Comparison of ENCODE assay signal across 11 cellular contexts in the genomic region with DNA sequence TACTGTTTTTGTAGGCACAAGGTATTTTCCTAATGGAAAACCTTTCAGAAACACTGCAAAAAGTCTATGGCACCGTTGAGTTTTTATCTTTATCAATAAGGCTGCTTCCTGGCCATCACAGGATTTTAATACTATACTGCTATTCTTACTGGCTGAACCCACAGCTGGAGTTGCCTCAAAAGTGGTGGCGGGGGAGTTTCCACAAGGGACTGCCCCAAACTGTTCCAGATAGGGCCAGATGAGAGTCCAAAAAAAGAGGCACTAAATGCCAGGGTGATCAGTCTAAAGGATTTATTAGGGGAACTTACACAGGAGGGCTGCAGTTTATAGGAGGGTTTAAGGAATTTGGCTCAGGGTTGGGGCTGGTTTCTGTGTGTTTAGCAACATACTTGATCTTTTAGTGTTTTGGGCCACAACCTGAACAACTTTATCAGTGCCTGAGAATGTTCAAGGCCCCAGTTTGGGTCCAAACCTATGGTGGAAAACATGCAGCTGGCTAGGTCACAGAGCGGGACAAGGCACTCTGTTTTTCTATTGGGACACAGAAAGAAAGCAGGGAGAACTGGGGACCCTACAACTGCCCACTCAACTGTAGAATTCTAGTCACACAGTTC. TPM values are rescaled to one million over a fixed set of nuclear protein-coding genes. Genes with fewer than 3 reads are reported as not detected.
DNase-seq lines count a peak whose midpoint lies in the region; ATAC-seq and TF ChIP-seq lines count a peak whose summit lies in the region.
"Had no signal": no experiment of that assay in that cellular context is flagged by ENCODE, and none has a peak within 500 bp of the region (broad histone marks: within the 10 kb centered on the region; RNA-seq: fewer than 3 reads in every experiment).

No MANE protein-coding gene starts in this region.

- H3K9me3 Mint-ChIP-seq in activated naive CD4-positive, alpha-beta T cell treated with anti-CD3 and anti-CD28 coated beads for 36 hours = no peaks in the 10 kb centered on the region
- no peaks in the 10 kb centered on the region for H3K9me3 Mint-ChIP-seq in activated naive CD4-positive, alpha-beta T cell treated with anti-CD3 and anti-CD28 coated beads, Interleukin-2, amount 10 ng/mL, durations not matched to agents 7 days and 5 days
- no peaks in the 10 kb centered on the region for H3K9me3 Mint-ChIP-seq in stimulated activated naive CD8-positive, alpha-beta T cell treated with anti-CD3 and anti-CD28 coated beads, Interleukin-15, Interleukin-2, amounts not matched to agents 100 ng/mL and 50 ng/mL, for 24 hours

- H3K36me3 Mint-ChIP-seq in activated naive CD4-positive, alpha-beta T cell treated with anti-CD3 and anti-CD28 coated beads for 36 hours (ENCODE audit: low read depth) = peaks cover 6% of the 10 kb centered on the region
- H3K36me3 Mint-ChIP-seq in activated naive CD4-positive, alpha-beta T cell treated with anti-CD3 and anti-CD28 coated beads, Interleukin-2, amount 10 ng/mL, durations not matched to agents 7 days and 5 days = peaks cover 22% of the 10 kb centered on the region
- peaks cover 42% of the 10 kb centered on the region for H3K36me3 Mint-ChIP-seq in stimulated activated naive CD8-positive, alpha-beta T cell treated with anti-CD3 and anti-CD28 coated beads, Interleukin-15, Interleukin-2, amounts not matched to agents 100 ng/mL and 50 ng/mL, for 24 hours (ENCODE audit: low read depth)

- intact Hi-C loops in activated naive CD4-positive, alpha-beta T cell treated with anti-CD3 and anti-CD28 coated beads for 36 hours (cut with micrococcal nuclease) = loop anchor here (1.0 to 2.0 kb wide), 2 partner anchors 16 to 41 kb away; a partner anchor contains a TSS

- no peaks in the 10 kb centered on the region for H3K27me3 ChIP-seq in gastroesophageal sphincter
- H3K27me3 ChIP-seq: brain microvascular endothelial cell had no signal

- TF ChIP-seq EP300 in gastroesophageal sphincter (IDR thresholded peaks at IDR 0.05) = no peak

- peak; percentile 66 for DNase-seq in activated naive CD4-positive, alpha-beta T cell treated with anti-CD3 and anti-CD28 coated beads for 36 hours
- DNase-seq in activated naive CD4-positive, alpha-beta T cell treated with anti-CD3 and anti-CD28 coated beads, Interleukin-2, amount 10 ng/mL, durations not matched to agents 7 days and 5 days = no peak
- peak; percentile 53 for DNase-seq in activated CD4-positive, CD25-positive, alpha-beta regulatory T cell treated with anti-CD3 and anti-CD28 coated beads, Interleukin-2, amount 50 U/mL, for 72 hours
- DNase-seq in NCI-H510A treated with DMSO at 0.1 percent for 48 hours (lab: John Stamatoyannopoulos, UW) (no peak), foreskin melanocyte (no peak)
- DNase-seq: brain microvascular endothelial cell, NCI-H1105 had no signal

- peaks cover 0 to 11% (median 0%) of the 10 kb centered on the region in 3 donors for H3K4me1 ChIP-seq in gastroesophageal sphincter

- peak overlapping the region; percentile 41 for H3K27ac Mint-ChIP-seq in activated naive CD4-positive, alpha-beta T cell treated with anti-CD3 and anti-CD28 coated beads for 36 hours
- no peak overlapping the region for H3K27ac Mint-ChIP-seq in activated naive CD4-positive, alpha-beta T cell treated with anti-CD3 and anti-CD28 coated beads, Interleukin-2, amount 10 ng/mL, durations not matched to agents 7 days and 5 days
- H3K27ac Mint-ChIP-seq in stimulated activated naive CD8-positive, alpha-beta T cell treated with anti-CD3 and anti-CD28 coated beads, Interleukin-15, Interleukin-2, amounts not matched to agents 100 ng/mL and 50 ng/mL, for 24 hours = peak overlapping the region; percentile 59

- TF ChIP-seq CTCF in gastroesophageal sphincter (IDR thresholded peaks at IDR 0.05) = no peak

- WGBS in gastroesophageal sphincter (ENCODE audit: low coverage in 1 of 2), 2 donors = 89 to 100% methylated on average over 2 to 3 of the region's 3 CpGs

- peaks cover 0 to 20% of the 10 kb centered on the region in 2 donors for H3K36me3 ChIP-seq in gastroesophageal sphincter
- H3K36me3 ChIP-seq: brain microvascular endothelial cell, thoracic aorta had no signal

- ATAC-seq in HG02885 (IDR thresholded peaks at IDR 0.05; ENCODE audit: poor library complexity, unreplicated experiment) = peak; percentile 83
- no peak for ATAC-seq in gastroesophageal sphincter

- CTCF ChIA-PET in activated naive CD4-positive, alpha-beta T cell treated with anti-CD3 and anti-CD28 coated beads for 36 hours (lab: Charles Lee) = no interaction called here
- CTCF ChIA-PET in activated naive CD4-positive, alpha-beta T cell treated with anti-CD3 and anti-CD28 coated beads, Interleukin-2, amount 10 ng/mL, durations not matched to agents 7 days and 5 days (lab: Charles Lee) = no interaction called here

- no peak overlapping the region for H3K4me3 Mint-ChIP-seq in activated naive CD4-positive, alpha-beta T cell treated with anti-CD3 and anti-CD28 coated beads for 36 hours
- H3K4me3 Mint-ChIP-seq in activated naive CD4-positive, alpha-beta T cell treated with anti-CD3 and anti-CD28 coated beads, Interleukin-2, amount 10 ng/mL, durations not matched to agents 7 days and 5 days = no peak overlapping the region
- peak overlapping the region; percentile 17 for H3K4me3 Mint-ChIP-seq in stimulated activated naive CD8-positive, alpha-beta T cell treated with anti-CD3 and anti-CD28 coated beads, Interleukin-15, Interleukin-2, amounts not matched to agents 100 ng/mL and 50 ng/mL, for 24 hours

- no peak overlapping the region for H3K4me3 ChIP-seq in gastroesophageal sphincter
- H3K4me3 ChIP-seq: thoracic aorta had no signal

- H3K4me1 Mint-ChIP-seq in activated naive CD4-positive, alpha-beta T cell treated with anti-CD3 and anti-CD28 coated beads for 36 hours (ENCODE audit: low read depth) = peaks cover 30% of the 10 kb centered on the region
- H3K4me1 Mint-ChIP-seq in activated naive CD4-positive, alpha-beta T cell treated with anti-CD3 and anti-CD28 coated beads, Interleukin-2, amount 10 ng/mL, durations not matched to agents 7 days and 5 days = peaks cover 21% of the 10 kb centered on the region
- peaks cover 47% of the 10 kb centered on the region for H3K4me1 Mint-ChIP-seq in stimulated activated naive CD8-positive, alpha-beta T cell treated with anti-CD3 and anti-CD28 coated beads, Interleukin-15, Interleukin-2, amounts not matched to agents 100 ng/mL and 50 ng/mL, for 24 hours (ENCODE audit: low read depth)

- no peak overlapping the region for H3K27ac ChIP-seq in gastroesophageal sphincter
- H3K27ac ChIP-seq: brain microvascular endothelial cell, thoracic aorta had no signal

- H3K27me3 Mint-ChIP-seq in activated naive CD4-positive, alpha-beta T cell treated with anti-CD3 and anti-CD28 coated beads for 36 hours (ENCODE audit: low read depth) = no peaks in the 10 kb centered on the region
- H3K27me3 Mint-ChIP-seq in activated naive CD4-positive, alpha-beta T cell treated with anti-CD3 and anti-CD28 coated beads, Interleukin-2, amount 10 ng/mL, durations not matched to agents 7 days and 5 days = no peaks in the 10 kb centered on the region
- no peaks in the 10 kb centered on the region for H3K27me3 Mint-ChIP-seq in stimulated activated naive CD8-positive, alpha-beta T cell treated with anti-CD3 and anti-CD28 coated beads, Interleukin-15, Interleukin-2, amounts not matched to agents 100 ng/mL and 50 ng/mL, for 24 hours

- H3K9me3 ChIP-seq in gastroesophageal sphincter = no peaks in the 10 kb centered on the region
- H3K9me3 ChIP-seq: thoracic aorta had no signal

- no peak for TF ChIP-seq POLR2A in gastroesophageal sphincter (IDR thresholded peaks at IDR 0.05)

RNA-seq across cellular contexts. Expression of a gene that starts 41.4 kb away (rescaled TPM):
- 10 to 100 TPM; 16.3 to 16.6 TPM for total RNA-seq in activated naive CD4-positive, alpha-beta T cell treated with anti-CD3 and anti-CD28 coated beads for 36 hours
- total RNA-seq in gastroesophageal sphincter = 100 to 1,000 TPM in 1 of 4 donors, 10 to 100 TPM in 3; 14.9 to 192 (median 19.2) TPM

Comparison
In these comparisons a context has a peak if more than half of its experiments do, and no peak if none do; other contexts are left out.
1. DNase-seq: peak in activated naive CD4-positive, alpha-beta T cell treated with anti-CD3 and anti-CD28 coated beads for 36 hours (single experiment) and activated CD4-positive, CD25-positive, alpha-beta regulatory T cell treated with anti-CD3 and anti-CD28 coated beads, Interleukin-2, amount 50 U/mL, for 72 hours (single experiment); none in activated naive CD4-positive, alpha-beta T cell treated with anti-CD3 and anti-CD28 coated beads, Interleukin-2, amount 10 ng/mL, durations not matched to agents 7 days and 5 days (single experiment), NCI-H510A treated with DMSO at 0.1 percent for 48 hours (single experiment) and foreskin melanocyte (single experiment).